ENCODE assay signal across 1 cellular context in the genomic region with DNA sequence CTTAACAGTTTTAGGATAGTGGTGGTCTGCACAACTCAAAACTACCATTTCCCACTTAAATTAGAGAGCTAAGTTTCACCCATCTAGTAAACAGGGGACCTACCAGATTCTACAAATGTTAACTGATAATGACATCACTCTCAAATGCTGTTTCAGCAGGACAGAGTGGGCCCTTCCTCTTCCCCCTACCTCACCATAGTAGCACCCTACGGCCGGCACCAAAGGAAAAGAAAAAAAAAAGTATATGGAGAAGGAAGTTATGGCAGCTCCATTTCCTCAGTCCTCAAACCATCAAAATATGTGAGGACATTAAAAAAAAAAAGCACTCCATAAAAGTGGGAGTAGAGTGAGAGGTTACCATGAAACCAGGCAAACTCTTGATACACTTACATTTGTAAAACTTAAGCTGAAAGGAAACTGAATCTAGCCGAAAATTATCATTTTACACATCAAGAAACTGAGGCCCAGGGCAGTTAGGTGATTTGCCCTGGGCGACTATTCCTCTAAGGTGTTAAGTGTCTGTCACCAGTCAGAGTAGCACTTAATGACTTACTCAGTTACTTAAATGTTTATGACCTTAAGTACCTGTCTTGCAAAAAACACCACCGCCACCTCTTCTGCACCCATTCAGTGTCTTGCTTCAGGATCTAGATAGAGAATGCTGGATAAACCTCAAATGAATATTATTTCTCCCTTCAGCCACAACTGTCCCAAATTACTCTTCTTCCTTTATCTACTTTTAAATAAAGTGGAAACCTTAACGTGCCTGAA.
TF ChIP-seq lines count a peak whose summit lies in the region.

No MANE protein-coding gene starts in this region.

TF ChIP-seq in K562, 482 proteins besides CTCF, POLR2A, EP300 and RAD21:
- TF ChIP-seq JUND (IDR thresholded peaks at IDR 0.05; ENCODE audit: borderline replicate concordance, low read depth, low read length) (peak; percentile 63; the same call in 1 of the 2 replicates), JUND (tag; IDR thresholded peaks at IDR 0.05; ENCODE audit: borderline replicate concordance, low read depth, low read length) (peak; percentile 52; the same call in 1 of the 3 replicates), CHD4 (IDR thresholded peaks at IDR 0.05; ENCODE audit: insufficient read depth, insufficient replicate concordance, low read depth, low read length, poor library complexity, severe bottlenecking) (no peak), RAD51 (IDR thresholded peaks at IDR 0.05; ENCODE audit: borderline replicate concordance, low read depth) (no peak), ATF7 (IDR thresholded peaks at IDR 0.05) (peak; percentile 87), EP400 (IDR thresholded peaks at IDR 0.05) (0 out of 2 replicates have a peak, but pooled peaks have one; percentile 10), RFX1 (IDR thresholded peaks at IDR 0.05) (no peak), ZNF316 (IDR thresholded peaks at IDR 0.05) (0 out of 2 replicates have a peak, but pooled peaks have one; percentile 15), GTF2E2 (tag; IDR thresholded peaks at IDR 0.05) (0 out of 2 replicates have a peak, but pooled peaks have one; percentile 43), RBFOX2 (IDR thresholded peaks at IDR 0.05; ENCODE audit: low read depth, low read length) (0 out of 2 replicates have a peak, but pooled peaks have one; percentile 22), TEAD1 (CRISPR knock-in tag; IDR thresholded peaks at IDR 0.05) (no peak), DPF2 (IDR thresholded peaks at IDR 0.05) (0 out of 2 replicates have a peak, but pooled peaks have one; percentile 16), CHD1 (IDR thresholded peaks at IDR 0.05; ENCODE audit: low read length) (peak; percentile 49), C11orf30 (IDR thresholded peaks at IDR 0.05; ENCODE audit: low read depth) (peak; percentile 23; the same call in 1 of the 2 replicates), BRD4 (IDR thresholded peaks at IDR 0.05) (0 out of 2 replicates have a peak, but pooled peaks have one; percentile 19), ZNF384 (IDR thresholded peaks at IDR 0.05; ENCODE audit: low read depth, low read length) (0 out of 2 replicates have a peak, but pooled peaks have one; percentile 26), FOXK2 (conservative IDR thresholded peaks at IDR 0.05 in 1 of 2, IDR thresholded peaks at IDR 0.05 in 1 of 2; ENCODE audit: low read depth in 2 of 2) (peak in 1 of 2 experiments; percentile 47; a peak in 2 of 4 replicates), KDM5B (IDR thresholded peaks at IDR 0.05; ENCODE audit: insufficient replicate concordance, low read depth, low read length) (no peak), XRCC3 (IDR thresholded peaks at IDR 0.05) (no peak)
- TF ChIP-seq, protein P1, sequence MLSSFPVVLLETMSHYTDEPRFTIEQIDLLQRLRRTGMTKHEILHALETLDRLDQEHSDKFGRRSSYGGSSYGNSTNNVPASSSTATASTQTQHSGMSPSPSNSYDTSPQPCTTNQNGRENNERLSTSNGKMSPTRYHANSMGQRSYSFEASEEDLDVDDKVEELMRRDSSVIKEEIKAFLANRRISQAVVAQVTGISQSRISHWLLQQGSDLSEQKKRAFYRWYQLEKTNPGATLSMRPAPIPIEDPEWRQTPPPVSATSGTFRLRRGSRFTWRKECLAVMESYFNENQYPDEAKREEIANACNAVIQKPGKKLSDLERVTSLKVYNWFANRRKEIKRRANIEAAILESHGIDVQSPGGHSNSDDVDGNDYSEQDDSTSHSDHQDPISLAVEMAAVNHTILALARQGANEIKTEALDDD (IDR thresholded peaks at IDR 0.05): peak; percentile 52; the same call in 1 of the 2 replicates
- TF ChIP-seq, protein P2, sequence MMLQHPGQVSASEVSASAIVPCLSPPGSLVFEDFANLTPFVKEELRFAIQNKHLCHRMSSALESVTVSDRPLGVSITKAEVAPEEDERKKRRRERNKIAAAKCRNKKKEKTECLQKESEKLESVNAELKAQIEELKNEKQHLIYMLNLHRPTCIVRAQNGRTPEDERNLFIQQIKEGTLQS (IDR thresholded peaks at IDR 0.05): peak; percentile 63
- TF ChIP-seq, protein P2 (CRISPR knock-in tag; conservative IDR thresholded peaks at IDR 0.05): no peak
- TF ChIP-seq, protein P3, sequence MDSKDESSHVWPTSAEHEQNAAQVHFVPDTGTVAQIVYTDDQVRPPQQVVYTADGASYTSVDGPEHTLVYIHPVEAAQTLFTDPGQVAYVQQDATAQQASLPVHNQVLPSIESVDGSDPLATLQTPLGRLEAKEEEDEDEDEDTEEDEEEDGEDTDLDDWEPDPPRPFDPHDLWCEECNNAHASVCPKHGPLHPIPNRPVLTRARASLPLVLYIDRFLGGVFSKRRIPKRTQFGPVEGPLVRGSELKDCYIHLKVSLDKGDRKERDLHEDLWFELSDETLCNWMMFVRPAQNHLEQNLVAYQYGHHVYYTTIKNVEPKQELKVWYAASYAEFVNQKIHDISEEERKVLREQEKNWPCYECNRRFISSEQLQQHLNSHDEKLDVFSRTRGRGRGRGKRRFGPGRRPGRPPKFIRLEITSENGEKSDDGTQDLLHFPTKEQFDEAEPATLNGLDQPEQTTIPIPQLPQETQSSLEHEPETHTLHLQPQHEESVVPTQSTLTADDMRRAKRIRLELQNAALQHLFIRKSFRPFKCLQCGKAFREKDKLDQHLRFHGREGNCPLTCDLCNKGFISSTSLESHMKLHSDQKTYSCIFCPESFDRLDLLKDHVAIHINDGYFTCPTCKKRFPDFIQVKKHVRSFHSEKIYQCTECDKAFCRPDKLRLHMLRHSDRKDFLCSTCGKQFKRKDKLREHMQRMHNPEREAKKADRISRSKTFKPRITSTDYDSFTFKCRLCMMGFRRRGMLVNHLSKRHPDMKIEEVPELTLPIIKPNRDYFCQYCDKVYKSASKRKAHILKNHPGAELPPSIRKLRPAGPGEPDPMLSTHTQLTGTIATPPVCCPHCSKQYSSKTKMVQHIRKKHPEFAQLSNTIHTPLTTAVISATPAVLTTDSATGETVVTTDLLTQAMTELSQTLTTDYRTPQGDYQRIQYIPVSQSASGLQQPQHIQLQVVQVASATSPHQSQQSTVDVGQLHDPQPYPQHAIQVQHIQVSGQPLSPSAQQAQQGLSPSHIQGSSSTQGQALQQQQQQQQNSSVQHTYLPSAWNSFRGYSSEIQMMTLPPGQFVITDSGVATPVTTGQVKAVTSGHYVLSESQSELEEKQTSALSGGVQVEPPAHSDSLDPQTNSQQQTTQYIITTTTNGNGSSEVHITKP (IDR thresholded peaks at IDR 0.05; ENCODE audit: partially characterized antibody): peak; percentile 89
